In the genomic region with DNA sequence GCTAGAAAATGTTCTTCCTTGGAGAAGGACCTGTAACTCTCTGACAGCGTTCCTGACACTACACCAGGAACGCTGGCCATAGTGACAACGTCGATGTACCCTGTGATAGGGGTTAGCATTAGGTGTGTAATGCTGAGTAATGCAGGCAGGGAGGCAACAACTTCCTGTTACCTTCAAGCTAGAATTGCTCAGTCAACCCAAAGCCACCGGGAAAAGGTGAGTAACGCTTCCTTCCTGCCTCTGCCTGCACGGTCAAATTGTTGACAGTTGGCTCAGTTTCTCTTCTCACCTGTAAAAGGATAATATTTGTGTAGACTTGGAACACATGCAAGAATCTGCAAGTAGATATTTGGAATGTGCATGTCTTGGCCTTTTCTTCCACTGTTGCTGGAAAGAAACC, we compare ENCODE assay signal across 11 cellular contexts. TPM values are rescaled to one million over a fixed set of nuclear protein-coding genes. Genes with fewer than 3 reads are reported as not detected.
DNase-seq lines count a peak whose midpoint lies in the region; ATAC-seq and TF ChIP-seq lines count a peak whose summit lies in the region.
"Had no signal": no experiment of that assay in that cellular context is flagged by ENCODE, and none has a peak within 500 bp of the region (broad histone marks: within the 10 kb centered on the region; RNA-seq: fewer than 3 reads in every experiment).

No MANE protein-coding gene starts in this region.

- intact Hi-C loops in mucosa of descending colon (cut with DNase I, micrococcal nuclease): no loop called here

- H3K27ac ChIP-seq in BLaER1 treated with 17β-estradiol and CSF1 and Interleukin-3, amounts not matched to agents 10 nM and 100 nM: no peak overlapping the region
- H3K27ac ChIP-seq in RWPE2 (ENCODE audit: poor library complexity, severe bottlenecking) (peak overlapping the region; percentile 86), SJCRH30 (no peak overlapping the region)
- H3K27ac ChIP-seq: vagina had no signal

- H3K4me1 ChIP-seq in BLaER1 treated with 17β-estradiol and CSF1 and Interleukin-3, amounts not matched to agents 10 nM and 100 nM: peaks cover 0 to 32% (median 25%) of the 10 kb centered on the region in 10 experiments; a peak in 19 of 20 replicates
- peaks cover 50% of the 10 kb centered on the region for H3K4me1 ChIP-seq in RWPE2 (ENCODE audit: insufficient read depth, poor library complexity, severe bottlenecking)
- H3K4me1 ChIP-seq in mucosa of descending colon (ENCODE audit: low read depth): peaks cover 36% of the 10 kb centered on the region
- H3K4me1 ChIP-seq in SJCRH30: no peaks in the 10 kb centered on the region

- H3K4me2 ChIP-seq in BLaER1 treated with 17β-estradiol and CSF1 and Interleukin-3, amounts not matched to agents 10 nM and 100 nM: peak overlapping the region; percentile 1 to 71 (median 53); a peak in 19 of 22 replicates

- no peak for TF ChIP-seq CTCF in RWPE2 (IDR thresholded peaks at IDR 0.05; ENCODE audit: poor library complexity, severe bottlenecking)
- no peak for TF ChIP-seq CTCF in mucosa of descending colon (IDR thresholded peaks at IDR 0.05)

- H3K4me3 ChIP-seq in BLaER1 treated with 17β-estradiol and CSF1 and Interleukin-3, amounts not matched to agents 10 nM and 100 nM: no peak overlapping the region
- H3K4me3 ChIP-seq in RWPE2 (ENCODE audit: severe bottlenecking) (no peak overlapping the region), mucosa of descending colon (no peak overlapping the region), SJCRH30 (no peak overlapping the region)
- H3K4me3 ChIP-seq: vagina had no signal

- no peaks in the 10 kb centered on the region for H4K20me1 ChIP-seq in BLaER1 treated with 17β-estradiol and CSF1 and Interleukin-3, amounts not matched to agents 10 nM and 100 nM

- peaks cover 0 to 18% (median 0%) of the 10 kb centered on the region in 11 experiments; a peak in 4 of 22 replicates for H3K9me3 ChIP-seq in BLaER1 treated with 17β-estradiol and CSF1 and Interleukin-3, amounts not matched to agents 10 nM and 100 nM (replicated peaks in 1 of 11)
- H3K9me3 ChIP-seq in RWPE2 (ENCODE audit: severe bottlenecking) (no peaks in the 10 kb centered on the region), mucosa of descending colon (no peaks in the 10 kb centered on the region), SJCRH30 (replicated peaks) (no peaks in the 10 kb centered on the region)
- H3K9me3 ChIP-seq: vagina had no signal

- no peaks in the 10 kb centered on the region for H3K36me3 ChIP-seq in BLaER1 treated with 17β-estradiol and CSF1 and Interleukin-3, amounts not matched to agents 10 nM and 100 nM
- H3K36me3 ChIP-seq in RWPE2 (ENCODE audit: low read depth) (peaks cover 19% of the 10 kb centered on the region), mucosa of descending colon (ENCODE audit: low read depth) (no peaks in the 10 kb centered on the region), SJCRH30 (no peaks in the 10 kb centered on the region)
- H3K36me3 ChIP-seq: vagina had no signal

- DNase-seq in RWPE2 (ENCODE audit: low spot score) (peak; percentile 78), mucosa of descending colon (peak in 1 of 3 donors; percentile 75), NCI-H345 (lab: John Stamatoyannopoulos, UW) (no peak), SJCRH30 (no peak)
- peak; percentile 26 for DNase-seq in activated gamma-delta T cell treated with anti-CD3 and anti-CD28 coated beads, Interleukin-2, amount 50 U/mL, for 16 hours (ENCODE audit: low read depth)
- DNase-seq: foreskin melanocyte, NCI-H526 had no signal

- no peak overlapping the region for H3K9ac ChIP-seq in BLaER1 treated with 17β-estradiol and CSF1 and Interleukin-3, amounts not matched to agents 10 nM and 100 nM

- no peaks in the 10 kb centered on the region for H3K27me3 ChIP-seq in BLaER1 treated with 17β-estradiol and CSF1 and Interleukin-3, amounts not matched to agents 10 nM and 100 nM
- no peaks in the 10 kb centered on the region for H3K27me3 ChIP-seq in RWPE2 (ENCODE audit: insufficient read depth, poor library complexity, severe bottlenecking)
- H3K27me3 ChIP-seq in SJCRH30: no peaks in the 10 kb centered on the region
- H3K27me3 ChIP-seq: vagina had no signal

- ATAC-seq in RWPE2 (ENCODE audit: low read depth) (peak; percentile 82), mucosa of descending colon (peak; percentile 84), GM18511 (IDR thresholded peaks at IDR 0.05; ENCODE audit: unreplicated experiment) (no peak), GM19324 (IDR thresholded peaks at IDR 0.05; ENCODE audit: low FRiP score, unreplicated experiment) (no peak)

RNA-seq across cellular contexts. Expression of gene FAM110C, which starts 12.7 kb away (rescaled TPM):
- 10 to 100 TPM; 14.2 to 33.6 (median 28.9) TPM for total RNA-seq in mucosa of descending colon
- total RNA-seq in SJCRH30 (2014; rRNA removed; shearing (Covaris generic)): not detected in 2 replicates

Comparison
In these comparisons a context has a peak if more than half of its experiments do, and no peak if none do; other contexts are left out.
1. ATAC-seq: peak in RWPE2 (single experiment) and mucosa of descending colon (single experiment); none in GM18511 (single experiment) and GM19324 (single experiment).
2. DNase-seq: peak in RWPE2 (single experiment) and activated gamma-delta T cell treated with anti-CD3 and anti-CD28 coated beads, Interleukin-2, amount 50 U/mL, for 16 hours (single experiment); none in NCI-H345 (single experiment) and SJCRH30 (0 of 2).
3. RNA of gene FAM110C, which starts 12.7 kb away (total RNA-seq): 14.2 to 33.6 TPM in mucosa of descending colon; not detected in SJCRH30; every median in the first group is over 10 times any median in the second.